ENCODE assay signal across 7 cellular contexts in the genomic region with DNA sequence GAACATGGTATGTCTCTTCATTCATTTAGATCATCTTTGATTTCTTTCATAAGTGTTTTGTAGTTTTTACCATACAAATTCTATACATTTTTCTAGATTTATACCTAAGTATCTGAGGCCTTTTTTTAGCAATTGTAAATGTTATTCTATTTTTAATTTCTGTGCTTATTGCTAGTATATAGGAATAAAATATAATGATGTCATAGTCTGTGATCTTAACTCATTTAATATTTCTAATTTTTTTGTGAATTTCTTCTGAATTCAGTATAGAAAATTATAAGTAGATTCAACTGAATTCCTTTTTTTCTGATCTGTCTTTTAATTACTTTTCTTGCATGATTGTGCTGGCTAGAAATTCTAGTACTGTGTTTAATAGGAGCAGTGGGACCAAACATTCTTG.
"Had no signal": no experiment of that assay in that cellular context is flagged by ENCODE, and none has a peak within 500 bp of the region (broad histone marks: within the 10 kb centered on the region; RNA-seq: fewer than 3 reads in every experiment).

No MANE protein-coding gene starts in this region.

- H3K4me2 ChIP-seq: KMS-11 had no signal

- H3K27ac ChIP-seq: HL-60, KMS-11 had no signal

- H3K4me3 ChIP-seq: K562 had no signal

- FAIRE-seq: HTR-8/SVneo, K562 had no signal

- ATAC-seq: K562 had no signal

- H3K9ac ChIP-seq: KMS-11 had no signal

- DNase-seq: IMR-90, KBM-7, KG1 had no signal
